In genomic region chr2:113826346-113827285, GRCh38 we compare ENCODE assay signal across 29 cellular contexts.
DNase-seq lines count a peak whose midpoint lies in the region; ATAC-seq, FAIRE-seq and TF ChIP-seq lines count a peak whose summit lies in the region.
"Had no signal": no experiment of that assay in that cellular context is flagged by ENCODE, and none has a peak within 500 bp of the region (broad histone marks: within the 10 kb centered on the region; RNA-seq: fewer than 3 reads in every experiment).

No MANE protein-coding gene starts in this region.

- no peak overlapping the region for H2AK5ac ChIP-seq in H1 (ENCODE audit: low read depth, low read length)

- H2BK5ac ChIP-seq in H1 (ENCODE audit: low read depth, low read length): no peak overlapping the region

- H2BK15ac ChIP-seq in H1 (ENCODE audit: low read length): no peak overlapping the region

- H3K9me3 ChIP-seq in HepG2 (ENCODE audit: low read length) (no peaks in the 10 kb centered on the region), right lobe of liver (no peaks in the 10 kb centered on the region), H1 (ENCODE audit: insufficient read depth in 2 of 2, low read depth in 1 of 2, low read length in 1 of 2) (no peaks in the 10 kb centered on the region)
- H3K9me3 ChIP-seq: A549, BE2C, heart right ventricle, Peyer's patch, right atrium auricular region, thyroid gland had no signal

- H3K27ac Mint-ChIP-seq in nephron: peak overlapping the region in 2 of 3 experiments; percentile 4 to 61
- H3K27ac Mint-ChIP-seq: activated CD4-positive, alpha-beta memory T cell treated with anti-CD3 and anti-CD28 coated beads, Interleukin-2, amount 10 ng/mL, durations not matched to agents 7 days and 5 days; immature natural killer cell had no signal

- ATAC-seq in HepG2: peak; percentile 71
- no peak for ATAC-seq in right lobe of liver
- ATAC-seq in GM19455 (IDR thresholded peaks at IDR 0.05; ENCODE audit: unreplicated experiment): no peak
- ATAC-seq in GM18861 (IDR thresholded peaks at IDR 0.05; ENCODE audit: unreplicated experiment): no peak
- ATAC-seq: A549; GM12878; heart right ventricle; stimulated activated naive CD8-positive, alpha-beta T cell treated with anti-CD3 and anti-CD28 coated beads, Interleukin-15, Interleukin-2, amounts not matched to agents 100 U/mL and 50 U/mL, for 24 hours had no signal

- POLR2A ChIA-PET in HepG2 (lab: Yijun Ruan, JAX): interaction anchor here (0.7 kb wide), 1 partner anchor 63 kb away, joined by 5 read pairs; no protein-coding TSS in a partner anchor
- POLR2A ChIA-PET in H1 (lab: Charles Lee; ENCODE audit: partially characterized antibody): no interaction called here

- no peak overlapping the region for H2AFZ ChIP-seq in HepG2 (ENCODE audit: low read length)
- no peak overlapping the region for H2AFZ ChIP-seq in H1 (ENCODE audit: low read length)

- H3K23ac ChIP-seq in H1 (ENCODE audit: insufficient read length): no peak overlapping the region

- H4K5ac ChIP-seq in H1 (ENCODE audit: insufficient read length, low read depth, low read length): no peak overlapping the region

- TF ChIP-seq EP300 in HepG2 (IDR thresholded peaks at IDR 0.05; ENCODE audit: low read depth in 2 of 2, low read length in 2 of 2) (no peak), HepG2 (CRISPR knock-in tag; IDR thresholded peaks at IDR 0.05; ENCODE audit: borderline replicate concordance) (no peak), H1 (IDR thresholded peaks at IDR 0.05; ENCODE audit: borderline replicate concordance in 1 of 2, low read depth in 2 of 2, low read length in 2 of 2) (no peak)

- CTCF ChIA-PET in HepG2 (lab: Yijun Ruan, JAX; ENCODE audit: low intra/inter-chr PET ratio, low total read pairs) (no interaction called here), H1 (lab: Charles Lee; ENCODE audit: partially characterized antibody) (interaction anchor here (0.7 to 2.2 kb wide), 2 partner anchors 11 to 130 kb away, joined by 3 to 4 read pairs; no protein-coding TSS in a partner anchor)

- in situ Hi-C loops in HepG2 (cut with HindIII; ENCODE audit: extremely low pct_ligation_motif_present, low pct_unique_long_range_greater_than_20kb): no loop called here

- no peak overlapping the region for H2BK12ac ChIP-seq in H1 (ENCODE audit: low read depth, low read length)

- H3K27me3 ChIP-seq in HepG2 (ENCODE audit: control insufficient read depth in 1 of 2, insufficient read depth in 2 of 2, low read length in 2 of 2): no peaks in the 10 kb centered on the region
- H3K27me3 ChIP-seq in right lobe of liver: no peaks in the 10 kb centered on the region
- no peaks in the 10 kb centered on the region for H3K27me3 ChIP-seq in H1 (replicated peaks in 1 of 4; ENCODE audit: control insufficient read depth in 3 of 4, extremely low read depth in 1 of 4, insufficient read depth in 3 of 4, low read length in 3 of 4)
- H3K27me3 ChIP-seq: BE2C, heart right ventricle, Peyer's patch, right atrium auricular region, thyroid gland had no signal

- H3K4me1 Mint-ChIP-seq in nephron: peaks cover 10% of the 10 kb centered on the region
- H3K4me1 Mint-ChIP-seq: activated CD4-positive, alpha-beta memory T cell treated with anti-CD3 and anti-CD28 coated beads, Interleukin-2, amount 10 ng/mL, durations not matched to agents 7 days and 5 days; immature natural killer cell had no signal

- TF ChIP-seq POLR2A in HepG2 (IDR thresholded peaks at IDR 0.05; ENCODE audit: insufficient read depth in 1 of 2, low read depth in 2 of 2, low read length in 2 of 2) (no peak), right lobe of liver (IDR thresholded peaks at IDR 0.05) (no peak), H1 (IDR thresholded peaks at IDR 0.05; ENCODE audit: control extremely low read depth in 1 of 2, low read depth in 2 of 2, low read length in 2 of 2) (no peak)

- H3K4me1 ChIP-seq in HepG2 (ENCODE audit: insufficient read depth, low read length) (peaks cover 10% of the 10 kb centered on the region; the same call in 1 of the 2 replicates), right lobe of liver (no peaks in the 10 kb centered on the region), H1 (replicated peaks in 1 of 4; ENCODE audit: control insufficient read depth in 3 of 4, insufficient read depth in 4 of 4, low read length in 3 of 4) (peaks cover 0 to 9% (median 2%) of the 10 kb centered on the region in 4 experiments; a peak in 3 of 7 replicates)
- H3K4me1 ChIP-seq: BE2C, Peyer's patch, right atrium auricular region, thyroid gland had no signal

- H4K91ac ChIP-seq in H1 (replicated peaks; ENCODE audit: insufficient read length, low read length): no peak overlapping the region

- H3K79me1 ChIP-seq in H1 (ENCODE audit: low read depth, low read length): no peaks in the 10 kb centered on the region

- no peak overlapping the region for H3K18ac ChIP-seq in H1 (ENCODE audit: extremely low read depth, low read length)

- FAIRE-seq in HepG2 (lab: Jason Lieb, UNC) (no peak), H1 (lab: Jason Lieb, UNC) (peak; percentile 58)
- FAIRE-seq: A549, endothelial cell of umbilical vein, GM12878, GM19239 had no signal

- intact Hi-C loops in HepG2 (cut with micrococcal nuclease; ENCODE audit: unreplicated experiment) (no loop called here), right lobe of liver (cut with DNase I) (no loop called here)

- TF ChIP-seq CTCF in HepG2 (CRISPR knock-in tag; IDR thresholded peaks at IDR 0.05) (no peak), right lobe of liver (IDR thresholded peaks at IDR 0.05) (no peak), H1 (IDR thresholded peaks at IDR 0.05; ENCODE audit: control extremely low read depth in 1 of 3, insufficient read depth in 1 of 3, low read depth in 1 of 3, low read length in 3 of 3) (no peak), nephron (IDR thresholded peaks at IDR 0.05; ENCODE audit: unreplicated experiment in 3 of 3) (no peak)

- no peak overlapping the region for H2BK20ac ChIP-seq in H1 (ENCODE audit: low read length)

- WGBS in HepG2 (ENCODE audit: low lambda C conversion rate): 28% methylated on average over 4 of the region's 4 CpGs
- 77% methylated on average over 4 of the region's 4 CpGs for WGBS in right lobe of liver (ENCODE audit: insufficient coverage, low coverage, low lambda C conversion rate, missing lambda C conversion rate)
- WGBS in H1 (ENCODE audit: extremely low coverage in 1 of 2, insufficient coverage in 1 of 2, insufficient read length in 1 of 2, insufficient replicate concordance in 2 of 2, low coverage in 1 of 2, low lambda C conversion rate in 2 of 2, missing lambda C conversion rate in 1 of 2), 2 experiments: 60% methylated on average over 4 of the region's 4 CpGs; no CpG with 5 or more reads in 1 of the 2 experiments

- no peak overlapping the region for H3K56ac ChIP-seq in H1 (replicated peaks; ENCODE audit: insufficient read length, low read depth, low read length)

- H3K36me3 ChIP-seq in HepG2 (replicated peaks in 1 of 2; ENCODE audit: control insufficient read depth in 1 of 2, insufficient read depth in 2 of 2, low read length in 2 of 2): no peaks in the 10 kb centered on the region
- no peaks in the 10 kb centered on the region for H3K36me3 ChIP-seq in right lobe of liver
- H3K36me3 ChIP-seq in H1 (ENCODE audit: control insufficient read depth in 2 of 4, insufficient read depth in 4 of 4, low read length in 3 of 4): no peaks in the 10 kb centered on the region
- H3K36me3 ChIP-seq: BE2C, heart right ventricle, Peyer's patch, right atrium auricular region, thyroid gland had no signal

- DNase-seq in HepG2 (ENCODE audit: low spot score): peak; percentile 56
- no peak for DNase-seq in right lobe of liver
- DNase-seq in H1 (ENCODE audit: low read depth in 1 of 2, low spot score in 2 of 2): no peak
- no peak for DNase-seq in T-helper 1 cell
- DNase-seq in NCI-H1436 (lab: John Stamatoyannopoulos, UW): no peak
- DNase-seq: activated CD4-positive, alpha-beta memory T cell treated with anti-CD3 and anti-CD28 coated beads, Interleukin-2, amount 10 ng/mL, durations not matched to agents 7 days and 5 days; activated CD4-positive, CD25-positive, alpha-beta regulatory T cell; activated gamma-delta T cell treated with Interleukin-2 at 50 U/mL for 16 hours; activated T-cell treated with anti-CD3 and anti-CD28 coated beads for 4 hours; BE2C; DMS79; heart right ventricle; immature natural killer cell; NCI-H1105; NCI-H2081 treated with DMSO at 0.1 percent for 48 hours; NK-92 treated with Interleukin-12 subunit alpha and Interleukin-12 subunit beta, amount 100 ng/mL, for 24 hours; Peyer's patch; stimulated activated CD4-positive, alpha-beta T cell treated with anti-CD3 and anti-CD28 coated beads, Interleukin-4, amount 100 ng/mL, for 4 hours; stimulated activated naive CD8-positive, alpha-beta T cell treated with anti-CD3 and anti-CD28 coated beads, Interleukin-15, Interleukin-2, amounts not matched to agents 100 U/mL and 50 U/mL, for 24 hours; thyroid gland had no signal

- no peak overlapping the region for H3K4me3 ChIP-seq in HepG2 (replicated peaks in 1 of 3; ENCODE audit: insufficient read depth in 1 of 3, low read depth in 2 of 3, low read length in 3 of 3)
- H3K4me3 ChIP-seq in right lobe of liver: no peak overlapping the region
- no peak overlapping the region for H3K4me3 ChIP-seq in H1 (ENCODE audit: extremely low read depth in 1 of 4, insufficient read depth in 2 of 4, low read depth in 3 of 4, low read length in 4 of 4)
- H3K4me3 ChIP-seq: A549, GM12878, heart right ventricle, Peyer's patch, right atrium auricular region, thyroid gland had no signal

- H3K23me2 ChIP-seq in H1 (ENCODE audit: low read depth, low read length): no peaks in the 10 kb centered on the region

- H3K14ac ChIP-seq in H1 (ENCODE audit: insufficient read length): no peak overlapping the region

- H3K27ac ChIP-seq in HepG2 (ENCODE audit: extremely low read length, insufficient read depth, low read length) (no peak overlapping the region), right lobe of liver (no peak overlapping the region), H1 (ENCODE audit: low read depth, low read length) (no peak overlapping the region)
- H3K27ac ChIP-seq: A549, heart right ventricle, Peyer's patch, right atrium auricular region, thyroid gland had no signal

- no peak overlapping the region for H3K4ac ChIP-seq in H1 (replicated peaks; ENCODE audit: insufficient read length, low read depth, low read length)

- no peak overlapping the region for H4K8ac ChIP-seq in H1 (ENCODE audit: extremely low read depth, insufficient read depth, low read length)

- H3K9ac ChIP-seq in HepG2 (ENCODE audit: insufficient read depth, low read depth, low read length) (no peak overlapping the region), H1 (replicated peaks in 1 of 4; ENCODE audit: extremely low read depth in 1 of 4, low read depth in 3 of 4, low read length in 3 of 4) (no peak overlapping the region)

- H3K36me3 Mint-ChIP-seq in nephron (ENCODE audit: low read depth): no peaks in the 10 kb centered on the region

- no TSS peak for BruUV-seq in HepG2 (replicated peaks; lab: Mats Ljungman, UMichigan)

- no peaks in the 10 kb centered on the region for H3K27me3 Mint-ChIP-seq in nephron (ENCODE audit: low read depth)
- H3K27me3 Mint-ChIP-seq: activated CD4-positive, alpha-beta memory T cell treated with anti-CD3 and anti-CD28 coated beads, Interleukin-2, amount 10 ng/mL, durations not matched to agents 7 days and 5 days had no signal

- no peaks in the 10 kb centered on the region for H3K79me2 ChIP-seq in HepG2 (ENCODE audit: insufficient read depth, low read length)
- H3K79me2 ChIP-seq in H1 (ENCODE audit: control insufficient read depth in 1 of 2, insufficient read depth in 2 of 2, low read length in 2 of 2): no peaks in the 10 kb centered on the region

- no peaks in the 10 kb centered on the region for H3K9me3 Mint-ChIP-seq in nephron
- H3K9me3 Mint-ChIP-seq: immature natural killer cell, neural crest cell had no signal

- H2BK120ac ChIP-seq in H1 (replicated peaks; ENCODE audit: low read depth, low read length): no peak overlapping the region

- TF ChIP-seq RAD21 in HepG2 (CRISPR knock-in tag; IDR thresholded peaks at IDR 0.05) (no peak), H1 (IDR thresholded peaks at IDR 0.05 in 1 of 2, conservative IDR thresholded peaks at IDR 0.05 in 1 of 2; ENCODE audit: low read depth in 2 of 2, low read length in 2 of 2) (no peak)

- H4K20me1 ChIP-seq in HepG2 (ENCODE audit: insufficient read depth, low read length) (no peaks in the 10 kb centered on the region), H1 (replicated peaks in 1 of 2; ENCODE audit: control insufficient read depth in 1 of 2, insufficient read depth in 2 of 2, low read length in 2 of 2) (no peaks in the 10 kb centered on the region)

- H3K4me2 ChIP-seq in HepG2 (ENCODE audit: low read depth, low read length): no peak overlapping the region
- peak overlapping the region; percentile 19 to 41; a peak in 1 of 4 replicates for H3K4me2 ChIP-seq in H1 (ENCODE audit: insufficient read depth in 1 of 2, low read depth in 2 of 2, low read length in 2 of 2)
- H3K4me2 ChIP-seq: A549 had no signal

- H3K4me3 Mint-ChIP-seq in nephron: no peak overlapping the region
- H3K4me3 Mint-ChIP-seq: activated CD4-positive, alpha-beta memory T cell treated with anti-CD3 and anti-CD28 coated beads, Interleukin-2, amount 10 ng/mL, durations not matched to agents 7 days and 5 days; immature natural killer cell; neural crest cell had no signal
